1 cellular context compared by ENCODE assay signal in the genomic region with DNA sequence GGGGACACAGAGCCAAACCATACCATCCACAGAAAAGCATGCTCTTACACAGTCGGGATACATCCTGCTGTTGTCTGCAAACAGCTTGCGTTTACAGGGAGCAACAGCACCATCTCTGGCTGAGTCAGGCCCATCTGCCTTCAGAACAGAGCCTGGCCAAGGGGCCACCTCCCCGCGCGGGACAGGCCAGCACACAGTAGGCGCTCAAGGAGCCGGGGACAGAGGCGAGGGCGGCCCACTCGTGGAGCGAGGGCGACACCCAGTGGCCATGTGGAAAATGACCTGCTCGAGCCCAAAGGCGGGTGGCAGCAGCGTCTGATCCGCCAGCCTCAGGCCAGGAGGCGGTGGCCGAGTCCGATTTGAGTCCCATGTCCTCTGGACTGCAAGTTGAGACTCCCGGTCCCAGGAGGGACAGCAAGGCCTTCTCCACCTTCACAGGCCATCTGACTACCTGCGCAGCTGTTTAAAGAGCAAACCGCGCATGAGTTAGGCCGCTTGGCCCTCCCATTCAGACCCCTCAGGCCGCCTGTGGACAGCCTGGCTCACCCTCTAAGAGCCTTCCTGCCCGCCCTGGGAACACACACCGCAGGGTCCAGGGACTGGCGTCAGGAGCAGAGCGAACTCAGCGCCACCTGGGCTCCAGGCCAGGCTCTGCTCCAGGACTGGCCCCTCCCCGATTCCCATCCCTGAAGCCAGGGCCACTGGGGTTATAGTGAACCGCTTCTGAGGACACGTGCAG.
A peak's percentile ranks its signal among the peaks of the same experiment; 100 is the strongest.
TF ChIP-seq lines count a peak whose summit lies in the region.

No MANE protein-coding gene starts in this region.

TF ChIP-seq in HepG2, 621 proteins besides CTCF, POLR2A, EP300 and RAD21 (continued from another document and continues in another):
- TF ChIP-seq, protein P1, sequence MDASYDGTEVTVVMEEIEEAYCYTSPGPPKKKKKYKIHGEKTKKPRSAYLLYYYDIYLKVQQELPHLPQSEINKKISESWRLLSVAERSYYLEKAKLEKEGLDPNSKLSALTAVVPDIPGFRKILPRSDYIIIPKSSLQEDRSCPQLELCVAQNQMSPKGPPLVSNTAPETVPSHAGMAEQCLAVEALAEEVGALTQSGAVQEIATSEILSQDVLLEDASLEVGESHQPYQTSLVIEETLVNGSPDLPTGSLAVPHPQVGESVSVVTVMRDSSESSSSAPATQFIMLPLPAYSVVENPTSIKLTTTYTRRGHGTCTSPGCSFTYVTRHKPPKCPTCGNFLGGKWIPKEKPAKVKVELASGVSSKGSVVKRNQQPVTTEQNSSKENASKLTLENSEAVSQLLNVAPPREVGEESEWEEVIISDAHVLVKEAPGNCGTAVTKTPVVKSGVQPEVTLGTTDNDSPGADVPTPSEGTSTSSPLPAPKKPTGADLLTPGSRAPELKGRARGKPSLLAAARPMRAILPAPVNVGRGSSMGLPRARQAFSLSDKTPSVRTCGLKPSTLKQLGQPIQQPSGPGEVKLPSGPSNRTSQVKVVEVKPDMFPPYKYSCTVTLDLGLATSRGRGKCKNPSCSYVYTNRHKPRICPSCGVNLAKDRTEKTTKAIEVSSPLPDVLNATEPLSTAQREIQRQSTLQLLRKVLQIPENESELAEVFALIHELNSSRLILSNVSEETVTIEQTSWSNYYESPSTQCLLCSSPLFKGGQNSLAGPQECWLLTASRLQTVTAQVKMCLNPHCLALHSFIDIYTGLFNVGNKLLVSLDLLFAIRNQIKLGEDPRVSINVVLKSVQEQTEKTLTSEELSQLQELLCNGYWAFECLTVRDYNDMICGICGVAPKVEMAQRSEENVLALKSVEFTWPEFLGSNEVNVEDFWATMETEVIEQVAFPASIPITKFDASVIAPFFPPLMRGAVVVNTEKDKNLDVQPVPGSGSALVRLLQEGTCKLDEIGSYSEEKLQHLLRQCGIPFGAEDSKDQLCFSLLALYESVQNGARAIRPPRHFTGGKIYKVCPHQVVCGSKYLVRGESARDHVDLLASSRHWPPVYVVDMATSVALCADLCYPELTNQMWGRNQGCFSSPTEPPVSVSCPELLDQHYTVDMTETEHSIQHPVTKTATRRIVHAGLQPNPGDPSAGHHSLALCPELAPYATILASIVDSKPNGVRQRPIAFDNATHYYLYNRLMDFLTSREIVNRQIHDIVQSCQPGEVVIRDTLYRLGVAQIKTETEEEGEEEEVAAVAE (CRISPR knock-in tag; IDR thresholded peaks at IDR 0.05; ENCODE audit: borderline replicate concordance) = peak; percentile 74
- TF ChIP-seq ZC3H4 (CRISPR knock-in tag; IDR thresholded peaks at IDR 0.05; ENCODE audit: borderline replicate concordance) (no peak; the same call in 1 of the 2 replicates), KLF16 (CRISPR knock-in tag; IDR thresholded peaks at IDR 0.05) (peak in 1 of 2 experiments; percentile 19; a peak in 1 of 4 replicates), HDAC6 (IDR thresholded peaks at IDR 0.05; ENCODE audit: low read depth, low read length) (no peak), PRPF4 (IDR thresholded peaks at IDR 0.05; ENCODE audit: low read depth, low read length, poor library complexity, severe bottlenecking) (no peak), ZNF672 (CRISPR knock-in tag; IDR thresholded peaks at IDR 0.05) (no peak), TAF1 (CRISPR knock-in tag; IDR thresholded peaks at IDR 0.05) (peak; percentile 52), ZNF660 (CRISPR knock-in tag; IDR thresholded peaks at IDR 0.05; ENCODE audit: borderline replicate concordance, low read depth) (no peak), TBX2 (CRISPR knock-in tag; IDR thresholded peaks at IDR 0.05; ENCODE audit: borderline replicate concordance) (peak; percentile 75; the same call in 1 of the 2 replicates), ZNF589 (CRISPR knock-in tag; conservative IDR thresholded peaks at IDR 0.05) (no peak), ZNF180 (CRISPR knock-in tag; IDR thresholded peaks at IDR 0.05; ENCODE audit: borderline replicate concordance, low read depth) (no peak), HOXA9 (CRISPR knock-in tag; IDR thresholded peaks at IDR 0.05; ENCODE audit: borderline replicate concordance) (no peak), ZSCAN25 (CRISPR knock-in tag; IDR thresholded peaks at IDR 0.05) (no peak), ZNF558 (CRISPR knock-in tag; IDR thresholded peaks at IDR 0.05; ENCODE audit: borderline replicate concordance) (no peak), ZNF749 (CRISPR knock-in tag; IDR thresholded peaks at IDR 0.05; ENCODE audit: borderline replicate concordance) (no peak), CHCHD3 (CRISPR knock-in tag; IDR thresholded peaks at IDR 0.05) (no peak), NFE2 (CRISPR knock-in tag; IDR thresholded peaks at IDR 0.05) (no peak), SMC3 (IDR thresholded peaks at IDR 0.05; ENCODE audit: low read length) (peak; percentile 38), PCBP1 (IDR thresholded peaks at IDR 0.05; ENCODE audit: borderline replicate concordance, low read depth, low read length) (no peak), ZNF274 (CRISPR knock-in tag; IDR thresholded peaks at IDR 0.05) (no peak; the same call in 1 of the 2 replicates), IRF2 (CRISPR knock-in tag; IDR thresholded peaks at IDR 0.05) (peak; percentile 63; the same call in 1 of the 2 replicates), ZNF337 (CRISPR knock-in tag; IDR thresholded peaks at IDR 0.05; ENCODE audit: borderline replicate concordance, low read depth) (0 out of 2 replicates have a peak, but pooled peaks have one; percentile 54), ZNF136 (CRISPR knock-in tag; IDR thresholded peaks at IDR 0.05; ENCODE audit: low read depth) (no peak), ZKSCAN1 (IDR thresholded peaks at IDR 0.05; ENCODE audit: low read length) (peak; percentile 100), SRSF9 (IDR thresholded peaks at IDR 0.05; ENCODE audit: borderline replicate concordance, insufficient read depth, low read depth, low read length, poor library complexity, severe bottlenecking) (no peak), ZSCAN20 (CRISPR knock-in tag; IDR thresholded peaks at IDR 0.05; ENCODE audit: borderline replicate concordance) (no peak), ATF7-NPFF (CRISPR knock-in tag; IDR thresholded peaks at IDR 0.05; ENCODE audit: low read depth) (peak; percentile 36; the same call in 1 of the 2 replicates), RFX5 (IDR thresholded peaks at IDR 0.05; ENCODE audit: low read depth, low read length) (no peak), ATM (IDR thresholded peaks at IDR 0.05; ENCODE audit: borderline replicate concordance) (no peak), ZNF577 (CRISPR knock-in tag; IDR thresholded peaks at IDR 0.05; ENCODE audit: borderline replicate concordance, low read depth) (no peak), CEBPB (IDR thresholded peaks at IDR 0.05; ENCODE audit: borderline replicate concordance, low read depth, low read length) (no peak), JUNB (CRISPR knock-in tag; IDR thresholded peaks at IDR 0.05; ENCODE audit: borderline replicate concordance) (no peak)
- TF ChIP-seq, protein P2, sequence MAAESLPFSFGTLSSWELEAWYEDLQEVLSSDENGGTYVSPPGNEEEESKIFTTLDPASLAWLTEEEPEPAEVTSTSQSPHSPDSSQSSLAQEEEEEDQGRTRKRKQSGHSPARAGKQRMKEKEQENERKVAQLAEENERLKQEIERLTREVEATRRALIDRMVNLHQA (CRISPR knock-in tag; IDR thresholded peaks at IDR 0.05) = no peak
- TF ChIP-seq, protein P3, sequence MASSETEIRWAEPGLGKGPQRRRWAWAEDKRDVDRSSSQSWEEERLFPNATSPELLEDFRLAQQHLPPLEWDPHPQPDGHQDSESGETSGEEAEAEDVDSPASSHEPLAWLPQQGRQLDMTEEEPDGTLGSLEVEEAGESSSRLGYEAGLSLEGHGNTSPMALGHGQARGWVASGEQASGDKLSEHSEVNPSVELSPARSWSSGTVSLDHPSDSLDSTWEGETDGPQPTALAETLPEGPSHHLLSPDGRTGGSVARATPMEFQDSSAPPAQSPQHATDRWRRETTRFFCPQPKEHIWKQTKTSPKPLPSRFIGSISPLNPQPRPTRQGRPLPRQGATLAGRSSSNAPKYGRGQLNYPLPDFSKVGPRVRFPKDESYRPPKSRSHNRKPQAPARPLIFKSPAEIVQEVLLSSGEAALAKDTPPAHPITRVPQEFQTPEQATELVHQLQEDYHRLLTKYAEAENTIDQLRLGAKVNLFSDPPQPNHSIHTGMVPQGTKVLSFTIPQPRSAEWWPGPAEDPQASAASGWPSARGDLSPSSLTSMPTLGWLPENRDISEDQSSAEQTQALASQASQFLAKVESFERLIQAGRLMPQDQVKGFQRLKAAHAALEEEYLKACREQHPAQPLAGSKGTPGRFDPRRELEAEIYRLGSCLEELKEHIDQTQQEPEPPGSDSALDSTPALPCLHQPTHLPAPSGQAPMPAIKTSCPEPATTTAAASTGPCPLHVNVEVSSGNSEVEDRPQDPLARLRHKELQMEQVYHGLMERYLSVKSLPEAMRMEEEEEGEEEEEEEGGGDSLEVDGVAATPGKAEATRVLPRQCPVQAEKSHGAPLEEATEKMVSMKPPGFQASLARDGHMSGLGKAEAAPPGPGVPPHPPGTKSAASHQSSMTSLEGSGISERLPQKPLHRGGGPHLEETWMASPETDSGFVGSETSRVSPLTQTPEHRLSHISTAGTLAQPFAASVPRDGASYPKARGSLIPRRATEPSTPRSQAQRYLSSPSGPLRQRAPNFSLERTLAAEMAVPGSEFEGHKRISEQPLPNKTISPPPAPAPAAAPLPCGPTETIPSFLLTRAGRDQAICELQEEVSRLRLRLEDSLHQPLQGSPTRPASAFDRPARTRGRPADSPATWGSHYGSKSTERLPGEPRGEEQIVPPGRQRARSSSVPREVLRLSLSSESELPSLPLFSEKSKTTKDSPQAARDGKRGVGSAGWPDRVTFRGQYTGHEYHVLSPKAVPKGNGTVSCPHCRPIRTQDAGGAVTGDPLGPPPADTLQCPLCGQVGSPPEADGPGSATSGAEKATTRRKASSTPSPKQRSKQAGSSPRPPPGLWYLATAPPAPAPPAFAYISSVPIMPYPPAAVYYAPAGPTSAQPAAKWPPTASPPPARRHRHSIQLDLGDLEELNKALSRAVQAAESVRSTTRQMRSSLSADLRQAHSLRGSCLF (CRISPR knock-in tag; IDR thresholded peaks at IDR 0.05; ENCODE audit: borderline replicate concordance) = no peak
- TF ChIP-seq, protein P4, sequence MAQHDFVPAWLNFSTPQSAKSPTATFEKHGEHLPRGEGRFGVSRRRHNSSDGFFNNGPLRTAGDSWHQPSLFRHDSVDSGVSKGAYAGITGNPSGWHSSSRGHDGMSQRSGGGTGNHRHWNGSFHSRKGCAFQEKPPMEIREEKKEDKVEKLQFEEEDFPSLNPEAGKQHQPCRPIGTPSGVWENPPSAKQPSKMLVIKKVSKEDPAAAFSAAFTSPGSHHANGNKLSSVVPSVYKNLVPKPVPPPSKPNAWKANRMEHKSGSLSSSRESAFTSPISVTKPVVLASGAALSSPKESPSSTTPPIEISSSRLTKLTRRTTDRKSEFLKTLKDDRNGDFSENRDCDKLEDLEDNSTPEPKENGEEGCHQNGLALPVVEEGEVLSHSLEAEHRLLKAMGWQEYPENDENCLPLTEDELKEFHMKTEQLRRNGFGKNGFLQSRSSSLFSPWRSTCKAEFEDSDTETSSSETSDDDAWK (CRISPR knock-in tag; IDR thresholded peaks at IDR 0.05) = no peak
- TF ChIP-seq, protein P5, sequence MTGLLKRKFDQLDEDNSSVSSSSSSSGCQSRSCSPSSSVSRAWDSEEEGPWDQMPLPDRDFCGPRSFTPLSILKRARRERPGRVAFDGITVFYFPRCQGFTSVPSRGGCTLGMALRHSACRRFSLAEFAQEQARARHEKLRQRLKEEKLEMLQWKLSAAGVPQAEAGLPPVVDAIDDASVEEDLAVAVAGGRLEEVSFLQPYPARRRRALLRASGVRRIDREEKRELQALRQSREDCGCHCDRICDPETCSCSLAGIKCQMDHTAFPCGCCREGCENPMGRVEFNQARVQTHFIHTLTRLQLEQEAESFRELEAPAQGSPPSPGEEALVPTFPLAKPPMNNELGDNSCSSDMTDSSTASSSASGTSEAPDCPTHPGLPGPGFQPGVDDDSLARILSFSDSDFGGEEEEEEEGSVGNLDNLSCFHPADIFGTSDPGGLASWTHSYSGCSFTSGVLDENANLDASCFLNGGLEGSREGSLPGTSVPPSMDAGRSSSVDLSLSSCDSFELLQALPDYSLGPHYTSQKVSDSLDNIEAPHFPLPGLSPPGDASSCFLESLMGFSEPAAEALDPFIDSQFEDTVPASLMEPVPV (CRISPR knock-in tag; IDR thresholded peaks at IDR 0.05) = no peak
- TF ChIP-seq, protein P6, sequence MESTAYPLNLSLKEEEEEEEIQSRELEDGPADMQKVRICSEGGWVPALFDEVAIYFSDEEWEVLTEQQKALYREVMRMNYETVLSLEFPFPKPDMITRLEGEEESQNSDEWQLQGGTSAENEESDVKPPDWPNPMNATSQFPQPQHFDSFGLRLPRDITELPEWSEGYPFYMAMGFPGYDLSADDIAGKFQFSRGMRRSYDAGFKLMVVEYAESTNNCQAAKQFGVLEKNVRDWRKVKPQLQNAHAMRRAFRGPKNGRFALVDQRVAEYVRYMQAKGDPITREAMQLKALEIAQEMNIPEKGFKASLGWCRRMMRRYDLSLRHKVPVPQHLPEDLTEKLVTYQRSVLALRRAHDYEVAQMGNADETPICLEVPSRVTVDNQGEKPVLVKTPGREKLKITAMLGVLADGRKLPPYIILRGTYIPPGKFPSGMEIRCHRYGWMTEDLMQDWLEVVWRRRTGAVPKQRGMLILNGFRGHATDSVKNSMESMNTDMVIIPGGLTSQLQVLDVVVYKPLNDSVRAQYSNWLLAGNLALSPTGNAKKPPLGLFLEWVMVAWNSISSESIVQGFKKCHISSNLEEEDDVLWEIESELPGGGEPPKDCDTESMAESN (CRISPR knock-in tag; conservative IDR thresholded peaks at IDR 0.05) = peak; percentile 33; the same call in 1 of the 2 replicates
- TF ChIP-seq, protein P7, sequence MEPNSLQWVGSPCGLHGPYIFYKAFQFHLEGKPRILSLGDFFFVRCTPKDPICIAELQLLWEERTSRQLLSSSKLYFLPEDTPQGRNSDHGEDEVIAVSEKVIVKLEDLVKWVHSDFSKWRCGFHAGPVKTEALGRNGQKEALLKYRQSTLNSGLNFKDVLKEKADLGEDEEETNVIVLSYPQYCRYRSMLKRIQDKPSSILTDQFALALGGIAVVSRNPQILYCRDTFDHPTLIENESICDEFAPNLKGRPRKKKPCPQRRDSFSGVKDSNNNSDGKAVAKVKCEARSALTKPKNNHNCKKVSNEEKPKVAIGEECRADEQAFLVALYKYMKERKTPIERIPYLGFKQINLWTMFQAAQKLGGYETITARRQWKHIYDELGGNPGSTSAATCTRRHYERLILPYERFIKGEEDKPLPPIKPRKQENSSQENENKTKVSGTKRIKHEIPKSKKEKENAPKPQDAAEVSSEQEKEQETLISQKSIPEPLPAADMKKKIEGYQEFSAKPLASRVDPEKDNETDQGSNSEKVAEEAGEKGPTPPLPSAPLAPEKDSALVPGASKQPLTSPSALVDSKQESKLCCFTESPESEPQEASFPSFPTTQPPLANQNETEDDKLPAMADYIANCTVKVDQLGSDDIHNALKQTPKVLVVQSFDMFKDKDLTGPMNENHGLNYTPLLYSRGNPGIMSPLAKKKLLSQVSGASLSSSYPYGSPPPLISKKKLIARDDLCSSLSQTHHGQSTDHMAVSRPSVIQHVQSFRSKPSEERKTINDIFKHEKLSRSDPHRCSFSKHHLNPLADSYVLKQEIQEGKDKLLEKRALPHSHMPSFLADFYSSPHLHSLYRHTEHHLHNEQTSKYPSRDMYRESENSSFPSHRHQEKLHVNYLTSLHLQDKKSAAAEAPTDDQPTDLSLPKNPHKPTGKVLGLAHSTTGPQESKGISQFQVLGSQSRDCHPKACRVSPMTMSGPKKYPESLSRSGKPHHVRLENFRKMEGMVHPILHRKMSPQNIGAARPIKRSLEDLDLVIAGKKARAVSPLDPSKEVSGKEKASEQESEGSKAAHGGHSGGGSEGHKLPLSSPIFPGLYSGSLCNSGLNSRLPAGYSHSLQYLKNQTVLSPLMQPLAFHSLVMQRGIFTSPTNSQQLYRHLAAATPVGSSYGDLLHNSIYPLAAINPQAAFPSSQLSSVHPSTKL (CRISPR knock-in tag; IDR thresholded peaks at IDR 0.05) = peak; percentile 75
